ENCODE assay signal across 7 cellular contexts in genomic region chr14:81533212-81533535, GRCh38. TPM values are rescaled to one million over a fixed set of nuclear protein-coding genes. Genes with fewer than 3 reads are reported as not detected.
DNase-seq lines count a peak whose midpoint lies in the region; ATAC-seq lines count a peak whose summit lies in the region.

No MANE protein-coding gene starts in this region.

- H3K9me3 ChIP-seq in HUES48 (ENCODE audit: control insufficient read depth, insufficient read depth, low read length) (peaks cover 8% of the 10 kb centered on the region), iPS-20b (ENCODE audit: insufficient read depth, low read depth, low read length) (peaks cover 8% of the 10 kb centered on the region)

- no peak for ATAC-seq in stimulated activated naive B cell treated with anti-CD40 and anti-IgM and Interleukin-4, amounts not matched to agents 10 μg/mL and 1 μg/mL and 100 μg/mL, for 72 hours (replicated peaks)

- no peaks in the 10 kb centered on the region for H3K9me3 Mint-ChIP-seq in activated naive CD4-positive, alpha-beta T cell treated with anti-CD3 and anti-CD28 coated beads, Interleukin-2, amount 50 U/mL, for 24 hours
- peaks cover 0 to 3% of the 10 kb centered on the region in 2 donors for H3K9me3 Mint-ChIP-seq in stimulated activated naive B cell treated with anti-CD40 and anti-IgM and Interleukin-4, amounts not matched to agents 10 μg/mL and 1 μg/mL and 100 μg/mL, for 72 hours

- intact Hi-C loops in posterior vena cava (cut with DNase I): no loop called here

- H3K9ac ChIP-seq in HUES48 (ENCODE audit: low read depth, low read length) (no peak overlapping the region), iPS-20b (ENCODE audit: low read depth, low read length) (peak overlapping the region; percentile 71; the same call in 1 of the 2 replicates)

- H3K4me3 Mint-ChIP-seq in activated naive CD4-positive, alpha-beta T cell treated with anti-CD3 and anti-CD28 coated beads, Interleukin-2, amount 50 U/mL, for 24 hours: peak overlapping the region; percentile 96
- H3K4me3 Mint-ChIP-seq in stimulated activated naive B cell treated with anti-CD40 and anti-IgM and Interleukin-4, amounts not matched to agents 10 μg/mL and 1 μg/mL and 100 μg/mL, for 72 hours: peak overlapping the region; percentile 91 to 94

- H3K27me3 ChIP-seq in HUES48 (ENCODE audit: control insufficient read depth, insufficient read depth, low read length): no peaks in the 10 kb centered on the region
- H3K27me3 ChIP-seq in iPS-20b (ENCODE audit: insufficient read depth, low read length): no peaks in the 10 kb centered on the region

- H3K4me1 Mint-ChIP-seq in activated naive CD4-positive, alpha-beta T cell treated with anti-CD3 and anti-CD28 coated beads, Interleukin-2, amount 50 U/mL, for 24 hours: peaks cover 70% of the 10 kb centered on the region
- peaks cover 23 to 55% of the 10 kb centered on the region in 2 donors for H3K4me1 Mint-ChIP-seq in stimulated activated naive B cell treated with anti-CD40 and anti-IgM and Interleukin-4, amounts not matched to agents 10 μg/mL and 1 μg/mL and 100 μg/mL, for 72 hours

- H3K36me3 Mint-ChIP-seq in activated naive CD4-positive, alpha-beta T cell treated with anti-CD3 and anti-CD28 coated beads, Interleukin-2, amount 50 U/mL, for 24 hours: peaks cover 4% of the 10 kb centered on the region
- peaks cover 2 to 9% of the 10 kb centered on the region in 2 donors for H3K36me3 Mint-ChIP-seq in stimulated activated naive B cell treated with anti-CD40 and anti-IgM and Interleukin-4, amounts not matched to agents 10 μg/mL and 1 μg/mL and 100 μg/mL, for 72 hours

- peak overlapping the region; percentile 92 for H3K4me3 ChIP-seq in HUES48 (ENCODE audit: low read depth, low read length)
- peak overlapping the region; percentile 89 for H3K4me3 ChIP-seq in iPS-20b (ENCODE audit: low read length)

- DNase-seq in stimulated activated naive B cell treated with anti-CD40 and anti-IgM and Interleukin-4, amounts not matched to agents 10 μg/mL and 1 μg/mL and 100 μg/mL, for 72 hours: no peak
- no peak for DNase-seq in central memory CD4-positive, alpha-beta T cell
- no peak for DNase-seq in posterior vena cava (ENCODE audit: low spot score)
- no peak for DNase-seq in NCI-H1930 (lab: John Stamatoyannopoulos, UW)

- no peak overlapping the region for H3K27ac ChIP-seq in HUES48 (ENCODE audit: low read depth, low read length)
- no peak overlapping the region for H3K27ac ChIP-seq in iPS-20b (ENCODE audit: low read length)

- H3K27ac Mint-ChIP-seq in activated naive CD4-positive, alpha-beta T cell treated with anti-CD3 and anti-CD28 coated beads, Interleukin-2, amount 50 U/mL, for 24 hours: peak overlapping the region; percentile 70
- peak overlapping the region; percentile 90 for H3K27ac Mint-ChIP-seq in stimulated activated naive B cell treated with anti-CD40 and anti-IgM and Interleukin-4, amounts not matched to agents 10 μg/mL and 1 μg/mL and 100 μg/mL, for 72 hours

- H3K36me3 ChIP-seq in HUES48 (ENCODE audit: control insufficient read depth, insufficient read depth, low read length) (no peaks in the 10 kb centered on the region), iPS-20b (ENCODE audit: insufficient read depth, low read depth, low read length) (no peaks in the 10 kb centered on the region)

- peaks cover 11% of the 10 kb centered on the region for H3K4me1 ChIP-seq in HUES48 (ENCODE audit: control insufficient read depth, insufficient read depth, low read length)
- peaks cover 5% of the 10 kb centered on the region; the same call in 1 of the 2 replicates for H3K4me1 ChIP-seq in iPS-20b (ENCODE audit: insufficient read depth, low read length)

- H3K27me3 Mint-ChIP-seq in activated naive CD4-positive, alpha-beta T cell treated with anti-CD3 and anti-CD28 coated beads, Interleukin-2, amount 50 U/mL, for 24 hours: peaks cover 2% of the 10 kb centered on the region
- H3K27me3 Mint-ChIP-seq in stimulated activated naive B cell treated with anti-CD40 and anti-IgM and Interleukin-4, amounts not matched to agents 10 μg/mL and 1 μg/mL and 100 μg/mL, for 72 hours: no peaks in the 10 kb centered on the region

RNA-seq across cellular contexts. Expression of gene SEL1L, which starts 0.5 kb away (rescaled TPM):
- total RNA-seq in posterior vena cava: 100 to 1,000 TPM in 1 of 2 donors, 10 to 100 TPM in 1; 97.5 to 103 TPM
